13 cellular contexts compared by ENCODE assay signal in genomic region chr17:81912441-81913309, GRCh38. TPM values are rescaled to one million over a fixed set of nuclear protein-coding genes. Genes with fewer than 3 reads are reported as not detected.
DNase-seq lines count a peak whose midpoint lies in the region; ATAC-seq, FAIRE-seq and TF ChIP-seq lines count a peak whose summit lies in the region.
"Had no signal": no experiment of that assay in that cellular context is flagged by ENCODE, and none has a peak within 500 bp of the region (broad histone marks: within the 10 kb centered on the region; RNA-seq: fewer than 3 reads in every experiment).

No MANE protein-coding gene starts in this region.

- peaks cover 0 to 69% (median 6%) of the 10 kb centered on the region in 3 donors for H3K36me3 Mint-ChIP-seq in CD8-positive, alpha-beta memory T cell
- peaks cover 11% of the 10 kb centered on the region for H3K36me3 Mint-ChIP-seq in neural progenitor cell

- no peaks in the 10 kb centered on the region for H3K9me3 ChIP-seq in CD8-positive, alpha-beta memory T cell (ENCODE audit: low read length)
- H3K9me3 ChIP-seq in neural progenitor cell (ENCODE audit: low read depth) (no peaks in the 10 kb centered on the region), heart left ventricle (no peaks in the 10 kb centered on the region)
- H3K9me3 ChIP-seq: mucosa of descending colon had no signal

- no peak overlapping the region for H3K4me2 ChIP-seq in neural progenitor cell

- CTCF ChIA-PET in CD8-positive, alpha-beta memory T cell (lab: Charles Lee): no interaction called here

- intact Hi-C loops in heart left ventricle (cut with DNase I): no loop called here

- peaks cover 31% of the 10 kb centered on the region for H3K4me1 ChIP-seq in CD8-positive, alpha-beta memory T cell (ENCODE audit: insufficient read depth, low read length)
- H3K4me1 ChIP-seq in neural progenitor cell: peaks cover 14% of the 10 kb centered on the region
- H3K4me1 ChIP-seq in heart left ventricle: peaks cover 5 to 44% (median 28%) of the 10 kb centered on the region in 12 donors

- TF ChIP-seq CTCF in bronchial epithelial cell (IDR thresholded peaks at IDR 0.05; ENCODE audit: insufficient read depth, low read length, severe bottlenecking) (no peak), neural progenitor cell (IDR thresholded peaks at IDR 0.05) (no peak), heart left ventricle (IDR thresholded peaks at IDR 0.05) (no peak)

- peaks cover 17 to 45% (median 19%) of the 10 kb centered on the region in 3 donors for H3K4me1 Mint-ChIP-seq in CD8-positive, alpha-beta memory T cell
- H3K4me1 Mint-ChIP-seq in neural progenitor cell: peaks cover 17% of the 10 kb centered on the region

- no peak for FAIRE-seq in bronchial epithelial cell (lab: Jason Lieb, UNC)
- FAIRE-seq: D721Med had no signal

- H3K36me3 ChIP-seq in CD8-positive, alpha-beta memory T cell (ENCODE audit: insufficient read depth, low read length): peaks cover 32% of the 10 kb centered on the region
- H3K36me3 ChIP-seq in bronchial epithelial cell (ENCODE audit: control insufficient read depth, insufficient read depth, low read length): peaks cover 51% of the 10 kb centered on the region
- no peaks in the 10 kb centered on the region for H3K36me3 ChIP-seq in neural progenitor cell
- peaks cover 0 to 56% (median 38%) of the 10 kb centered on the region in 9 donors for H3K36me3 ChIP-seq in heart left ventricle

- peak overlapping the region in 4 of 8 donors; percentile 5 to 71 (median 53) for H3K27ac Mint-ChIP-seq in CD8-positive, alpha-beta memory T cell
- H3K27ac Mint-ChIP-seq in neural progenitor cell: no peak overlapping the region

- no peaks in the 10 kb centered on the region for H3K27me3 Mint-ChIP-seq in CD8-positive, alpha-beta memory T cell
- H3K27me3 Mint-ChIP-seq in neural progenitor cell (ENCODE audit: insufficient read depth, low read depth): peaks cover 3% of the 10 kb centered on the region

- POLR2A ChIA-PET in CD8-positive, alpha-beta memory T cell (lab: Charles Lee): interaction anchor here (1.2 kb wide), 1 partner anchor 13 kb away, joined by 4 read pairs; no protein-coding TSS in a partner anchor

- no peak for DNase-seq in CD8-positive, alpha-beta memory T cell
- peak in 63 of 76 experiments; percentile 6 to 85 (median 47) for DNase-seq in HUDEP-2 (lab: John Stamatoyannopoulos, UW; ENCODE audit: unreplicated experiment in 76 of 76)
- peak; percentile 48 for DNase-seq in bronchial epithelial cell (ENCODE audit: low read depth)
- DNase-seq in neural progenitor cell (ENCODE audit: low spot score): no peak
- DNase-seq in heart left ventricle: no peak
- DNase-seq: cortex of kidney, mucosa of descending colon, NCI-H1436 treated with DMSO at 0.1 percent for 48 hours, NCI-H526, T-helper 9 cell had no signal

- ATAC-seq in HG02610 (IDR thresholded peaks at IDR 0.05; ENCODE audit: unreplicated experiment) (no peak), heart left ventricle (no peak), HG03135 (IDR thresholded peaks at IDR 0.05; ENCODE audit: unreplicated experiment) (no peak)
- ATAC-seq: mucosa of descending colon had no signal

- H3K9ac ChIP-seq in neural progenitor cell: no peak overlapping the region

- H3K27ac ChIP-seq in CD8-positive, alpha-beta memory T cell (ENCODE audit: low read depth, low read length): no peak overlapping the region
- H3K27ac ChIP-seq in neural progenitor cell: no peak overlapping the region
- no peak overlapping the region for H3K27ac ChIP-seq in heart left ventricle

- H3K9me3 Mint-ChIP-seq in CD8-positive, alpha-beta memory T cell: no peaks in the 10 kb centered on the region
- H3K9me3 Mint-ChIP-seq in neural progenitor cell: no peaks in the 10 kb centered on the region

- H2AFZ ChIP-seq in neural progenitor cell (replicated peaks): no peak overlapping the region

- H3K27me3 ChIP-seq in CD8-positive, alpha-beta memory T cell (ENCODE audit: insufficient read depth, low read length, poor library complexity, severe bottlenecking): no peaks in the 10 kb centered on the region
- H3K27me3 ChIP-seq in bronchial epithelial cell (ENCODE audit: control insufficient read depth, insufficient read depth, low read length) (no peaks in the 10 kb centered on the region), neural progenitor cell (peaks cover 17% of the 10 kb centered on the region), heart left ventricle (no peaks in the 10 kb centered on the region)

- no peak overlapping the region for H3K4me3 ChIP-seq in CD8-positive, alpha-beta memory T cell (ENCODE audit: low read length)
- H3K4me3 ChIP-seq in bronchial epithelial cell (ENCODE audit: low read depth, low read length) (no peak overlapping the region), neural progenitor cell (no peak overlapping the region), heart left ventricle (no peak overlapping the region)
- H3K4me3 ChIP-seq: mucosa of descending colon had no signal

- TF ChIP-seq POLR2A in heart left ventricle (IDR thresholded peaks at IDR 0.05): no peak

- peaks cover 15% of the 10 kb centered on the region for H3K79me2 ChIP-seq in neural progenitor cell (ENCODE audit: low read depth)

- peaks cover 36% of the 10 kb centered on the region for H3F3A ChIP-seq in neural progenitor cell (ENCODE audit: low read depth)

- peak overlapping the region; percentile 3 to 82 (median 38) for H3K4me3 Mint-ChIP-seq in CD8-positive, alpha-beta memory T cell
- H3K4me3 Mint-ChIP-seq in neural progenitor cell: peak overlapping the region; percentile 66

- 94% methylated on average over 22 to 32 of the region's 32 CpGs for WGBS in heart left ventricle, 4 donors

- peaks cover 50% of the 10 kb centered on the region for H4K20me1 ChIP-seq in neural progenitor cell (ENCODE audit: low read depth)

RNA-seq across cellular contexts. Expression of gene PCYT2, which starts 1.5 kb away (rescaled TPM):
- 10 to 100 TPM; 30.3 to 31.6 TPM for total RNA-seq in CD8-positive, alpha-beta memory T cell
- polyA plus RNA-seq in CD8-positive, alpha-beta memory T cell: 35.7 TPM
- total RNA-seq in bronchial epithelial cell (16.5 and 29.5 TPM in 2 replicates), neural progenitor cell (ENCODE audit: low replicate concordance) (6.8 and 17.0 TPM in 2 replicates), heart left ventricle (10 to 100 TPM; 28.8 to 85.5 (median 46.2) TPM)
- 10 to 100 TPM; 60.4 to 64.0 TPM for polyA plus RNA-seq in heart left ventricle

RNA-seq across cellular contexts. Expression of gene SIRT7, which starts 5.3 kb away (rescaled TPM):
- total RNA-seq in CD8-positive, alpha-beta memory T cell: 10 to 100 TPM; 41.4 to 41.7 TPM
- 40.1 TPM for polyA plus RNA-seq in CD8-positive, alpha-beta memory T cell
- total RNA-seq in bronchial epithelial cell: 48.4 and 62.2 TPM in 2 replicates
- total RNA-seq in neural progenitor cell (ENCODE audit: low replicate concordance): 5.1 and 15.2 TPM in 2 replicates
- total RNA-seq in heart left ventricle: 10 to 100 TPM in 2 of 9 donors, 1 to 10 TPM in 7; 3.6 to 13.2 (median 6.6) TPM
- 10 to 100 TPM in 1 of 2 donors, 1 to 10 TPM in 1; 7.1 to 12.0 TPM for polyA plus RNA-seq in heart left ventricle

RNA-seq across cellular contexts. Expression of gene NPB, which starts 10.6 kb away (rescaled TPM):
- under 1 TPM; 0.57 to 0.62 TPM for total RNA-seq in CD8-positive, alpha-beta memory T cell
- not detected for polyA plus RNA-seq in CD8-positive, alpha-beta memory T cell
- total RNA-seq in bronchial epithelial cell: 0.26 and 0.51 TPM in 2 replicates
- total RNA-seq in neural progenitor cell (ENCODE audit: low replicate concordance): 2.8 TPM in 1 of 2 replicates, not detected in the other
- total RNA-seq in heart left ventricle: 1 to 10 TPM in 1 of 9 donors, under 1 TPM in 7, not detected in 1; 0.13 to 1.2 (median 0.50) TPM
- under 1 TPM; 0.29 to 0.61 TPM for polyA plus RNA-seq in heart left ventricle

RNA-seq across cellular contexts. Expression of gene MAFG, which starts 14.9 kb away (rescaled TPM):
- total RNA-seq in CD8-positive, alpha-beta memory T cell: 10 to 100 TPM; 28.4 to 34.7 TPM
- polyA plus RNA-seq in CD8-positive, alpha-beta memory T cell: 2.5 TPM
- total RNA-seq in bronchial epithelial cell (16.8 and 19.6 TPM in 2 replicates), neural progenitor cell (ENCODE audit: low replicate concordance) (8.1 and 12.9 TPM in 2 replicates), heart left ventricle (10 to 100 TPM; 14.3 to 30.5 (median 18.0) TPM)
- polyA plus RNA-seq in heart left ventricle: 10 to 100 TPM; 10.2 to 23.6 TPM

RNA-seq across cellular contexts. Expression of gene ANAPC11, which starts 21.2 kb away (rescaled TPM):
- 100 to 1,000 TPM; 146 to 149 TPM for total RNA-seq in CD8-positive, alpha-beta memory T cell
- polyA plus RNA-seq in CD8-positive, alpha-beta memory T cell: 287 TPM
- total RNA-seq in bronchial epithelial cell (237 and 251 TPM in 2 replicates), neural progenitor cell (ENCODE audit: low replicate concordance) (100 and 220 TPM in 2 replicates), heart left ventricle (100 to 1,000 TPM; 118 to 255 (median 143) TPM)
- 100 to 1,000 TPM; 283 to 329 TPM for polyA plus RNA-seq in heart left ventricle

Comparison
In these comparisons a context has a peak if more than half of its experiments do, and no peak if none do; other contexts are left out.
1. DNase-seq: peak in HUDEP-2 (63 of 76) and bronchial epithelial cell (single experiment); none in CD8-positive, alpha-beta memory T cell (0 of 5), neural progenitor cell (single experiment) and heart left ventricle (0 of 5).